8 cellular contexts compared by ENCODE assay signal in genomic region chr16:53099318-53100130, GRCh38. TPM values are rescaled to one million over a fixed set of nuclear protein-coding genes. Genes with fewer than 3 reads are reported as not detected.
DNase-seq lines count a peak whose midpoint lies in the region; ATAC-seq and TF ChIP-seq lines count a peak whose summit lies in the region.

No MANE protein-coding gene starts in this region.

- ATAC-seq in GM21825 (IDR thresholded peaks at IDR 0.05; ENCODE audit: unreplicated experiment), result peak; percentile 53

- peak overlapping the region; percentile 91 for H3K27ac ChIP-seq in KOPT-K1 (ENCODE audit: low read depth, low read length, poor library complexity, severe bottlenecking)

- no peaks in the 10 kb centered on the region for H3K9me3 Mint-ChIP-seq in neural crest cell

- no peaks in the 10 kb centered on the region for H3K36me3 ChIP-seq in KOPT-K1 (ENCODE audit: insufficient read depth, low read length)

- H3K4me1 Mint-ChIP-seq in neural crest cell, result peaks cover 23% of the 10 kb centered on the region

- H3K9me3 ChIP-seq in KOPT-K1 (ENCODE audit: insufficient read depth, low read length, poor library complexity, severe bottlenecking), result no peaks in the 10 kb centered on the region

- no peaks in the 10 kb centered on the region for H3K36me3 Mint-ChIP-seq in neural crest cell (ENCODE audit: low read depth)

- peak; percentile 88 for DNase-seq in DMS79 treated with DMSO at 0.1 percent for 48 hours (lab: John Stamatoyannopoulos, UW)
- peak; percentile 95 for DNase-seq in RPMI8226
- DNase-seq in activated gamma-delta T cell treated with anti-CD3 and anti-CD28 coated beads, Interleukin-2, amount 50 U/mL, for 16 hours (ENCODE audit: low read depth), result peak; percentile 33
- DNase-seq in foreskin melanocyte, result peak; percentile 85
- no peak for DNase-seq in neural crest cell (ENCODE audit: low read depth, low spot score)
- peak; percentile 83 for DNase-seq in superior temporal gyrus (ENCODE audit: extremely low spot score)

- no peak for TF ChIP-seq CTCF in neural crest cell (conservative IDR thresholded peaks at IDR 0.05)

- no peaks in the 10 kb centered on the region for H3K27me3 Mint-ChIP-seq in neural crest cell (ENCODE audit: low read depth)

- no peak overlapping the region for H3K4me3 Mint-ChIP-seq in neural crest cell

- peak overlapping the region; percentile 79 for H3K27ac Mint-ChIP-seq in neural crest cell (ENCODE audit: unreplicated experiment)

RNA-seq across cellular contexts. Expression of gene CHD9, which starts 44.7 kb away (rescaled TPM):
- 76.0 and 76.6 TPM in 2 replicates for total RNA-seq in neural crest cell

RNA-seq across cellular contexts. Expression of gene CHD9NB, which starts 46.8 kb away (rescaled TPM):
- 0.61 and 0.75 TPM in 2 replicates for total RNA-seq in neural crest cell
